Comparison of ENCODE assay signal across 12 cellular contexts in genomic region chr20:19737025-19737424, GRCh38. TPM values are rescaled to one million over a fixed set of nuclear protein-coding genes. Genes with fewer than 3 reads are reported as not detected.
DNase-seq lines count a peak whose midpoint lies in the region; ATAC-seq and TF ChIP-seq lines count a peak whose summit lies in the region.
"Had no signal": no experiment of that assay in that cellular context is flagged by ENCODE, and none has a peak within 500 bp of the region (broad histone marks: within the 10 kb centered on the region; RNA-seq: fewer than 3 reads in every experiment).

No MANE protein-coding gene starts in this region.

- no peaks in the 10 kb centered on the region for H3K79me2 ChIP-seq in PC-9 (ENCODE audit: low read depth)

- intact Hi-C loops in PC-9 (cut with micrococcal nuclease; ENCODE audit: unreplicated experiment) = loop anchor here (1.0 to 2.0 kb wide), 2 partner anchors 22 to 47 kb away; partner anchors contain the start of gene RIN2

- H3K4me2 ChIP-seq in PC-9 = peak overlapping the region; percentile 65

- no peaks in the 10 kb centered on the region for H3K9me3 Mint-ChIP-seq in activated T-cell treated with anti-CD3 and anti-CD28 coated beads, Interleukin-2, amount 50 U/mL, for 4 hours
- H3K9me3 Mint-ChIP-seq in activated T-cell treated with anti-CD3 and anti-CD28 coated beads, Interleukin-2, amount 50 U/mL, for 24 hours = no peaks in the 10 kb centered on the region
- H3K9me3 Mint-ChIP-seq in WTC11 = no peaks in the 10 kb centered on the region

- H3K4me1 ChIP-seq in PC-9 (replicated peaks; ENCODE audit: insufficient read depth) (peaks cover 49% of the 10 kb centered on the region), gastroesophageal sphincter (peaks cover 0 to 15% (median 12%) of the 10 kb centered on the region in 3 donors)
- H3K4me1 ChIP-seq: right lobe of liver, uterus had no signal

- no peak overlapping the region for H3K27ac Mint-ChIP-seq in activated T-cell treated with anti-CD3 and anti-CD28 coated beads, Interleukin-2, amount 50 U/mL, for 24 hours
- H3K27ac Mint-ChIP-seq in WTC11 = no peak overlapping the region
- H3K27ac Mint-ChIP-seq: B cell had no signal

- no peaks in the 10 kb centered on the region for H3K36me3 Mint-ChIP-seq in activated T-cell treated with anti-CD3 and anti-CD28 coated beads, Interleukin-2, amount 50 U/mL, for 4 hours (ENCODE audit: insufficient read depth)
- no peaks in the 10 kb centered on the region for H3K36me3 Mint-ChIP-seq in activated T-cell treated with anti-CD3 and anti-CD28 coated beads, Interleukin-2, amount 50 U/mL, for 24 hours (ENCODE audit: low read depth)
- H3K36me3 Mint-ChIP-seq in WTC11 = no peaks in the 10 kb centered on the region

- no peak for TF ChIP-seq EP300 in gastroesophageal sphincter (IDR thresholded peaks at IDR 0.05)

- ATAC-seq in activated T-cell treated with anti-CD3 and anti-CD28 coated beads, Interleukin-2, amount 50 U/mL, for 4 hours = peak; percentile 77 to 78
- ATAC-seq in gastroesophageal sphincter (peak; percentile 84), WTC11 (no peak), HG02852 (IDR thresholded peaks at IDR 0.05; ENCODE audit: unreplicated experiment) (no peak)

- no peaks in the 10 kb centered on the region for H4K20me1 ChIP-seq in PC-9 (ENCODE audit: insufficient read depth)

- H3K27me3 ChIP-seq in PC-9 (ENCODE audit: insufficient read depth, low read depth) (no peaks in the 10 kb centered on the region), gastroesophageal sphincter (no peaks in the 10 kb centered on the region)
- H3K27me3 ChIP-seq: heart right ventricle, right lobe of liver, uterus had no signal

- peaks cover 29% of the 10 kb centered on the region for H3F3A ChIP-seq in PC-9 (ENCODE audit: insufficient read depth, low read depth)

- no peaks in the 10 kb centered on the region for H3K9me2 ChIP-seq in PC-9 (ENCODE audit: insufficient read depth)

- TF ChIP-seq POLR2A in gastroesophageal sphincter (IDR thresholded peaks at IDR 0.05) = no peak

- H3K27ac ChIP-seq in PC-9 (peak overlapping the region; percentile 100), gastroesophageal sphincter (no peak overlapping the region)
- H3K27ac ChIP-seq: right lobe of liver had no signal

- BruUV-seq in PC-9 (replicated peaks; lab: Mats Ljungman, UMichigan) = no TSS peak

- TF ChIP-seq CTCF in PC-9 (conservative IDR thresholded peaks at IDR 0.05) (no peak), gastroesophageal sphincter (IDR thresholded peaks at IDR 0.05) (no peak), WTC11 (IDR thresholded peaks at IDR 0.05) (no peak)

- CTCF ChIA-PET in PC-9 (lab: Charles Lee) (no interaction called here), WTC11 (lab: Charles Lee) (interaction anchor here (1.1 kb wide), 1 partner anchor 52 kb away, joined by 3 read pairs; no protein-coding TSS in a partner anchor)

- no peaks in the 10 kb centered on the region for H3K36me3 ChIP-seq in PC-9 (ENCODE audit: low read depth)
- H3K36me3 ChIP-seq in gastroesophageal sphincter = no peaks in the 10 kb centered on the region
- H3K36me3 ChIP-seq: heart right ventricle, right lobe of liver, uterus had no signal

- H3K27me3 Mint-ChIP-seq in activated T-cell treated with anti-CD3 and anti-CD28 coated beads, Interleukin-2, amount 50 U/mL, for 4 hours (ENCODE audit: low read depth) = peaks cover 8% of the 10 kb centered on the region
- H3K27me3 Mint-ChIP-seq in activated T-cell treated with anti-CD3 and anti-CD28 coated beads, Interleukin-2, amount 50 U/mL, for 24 hours = peaks cover 22% of the 10 kb centered on the region
- no peaks in the 10 kb centered on the region for H3K27me3 Mint-ChIP-seq in WTC11 (ENCODE audit: low read depth)

- no peak overlapping the region for H3K4me3 Mint-ChIP-seq in activated T-cell treated with anti-CD3 and anti-CD28 coated beads, Interleukin-2, amount 50 U/mL, for 4 hours
- H3K4me3 Mint-ChIP-seq in activated T-cell treated with anti-CD3 and anti-CD28 coated beads, Interleukin-2, amount 50 U/mL, for 24 hours = no peak overlapping the region
- no peak overlapping the region for H3K4me3 Mint-ChIP-seq in WTC11
- H3K4me3 Mint-ChIP-seq: B cell had no signal

- no peak overlapping the region for H3K4me3 ChIP-seq in PC-9
- no peak overlapping the region for H3K4me3 ChIP-seq in gastroesophageal sphincter
- H3K4me3 ChIP-seq: heart right ventricle, right lobe of liver, uterus had no signal

- WGBS in gastroesophageal sphincter (ENCODE audit: low coverage in 1 of 2), 2 donors = 50 to 77% methylated on average over 4 of the region's 4 CpGs

- no peak for DNase-seq in activated T-cell treated with anti-CD3 and anti-CD28 coated beads, Interleukin-2, amount 50 U/mL, for 4 hours
- no peak for DNase-seq in activated T-cell treated with anti-CD3 and anti-CD28 coated beads, Interleukin-2, amount 50 U/mL, for 24 hours
- peak; percentile 25 to 97 for DNase-seq in PC-9
- peak; percentile 66 for DNase-seq in stromal cell of bone marrow (ENCODE audit: low read depth)
- no peak for DNase-seq in SK-N-DZ (ENCODE audit: low spot score)
- no peak for DNase-seq in WTC11 (ENCODE audit: low spot score)
- DNase-seq: heart right ventricle, right lobe of liver had no signal

- H3K9me3 ChIP-seq in PC-9 (ENCODE audit: insufficient read depth, low read depth) = no peaks in the 10 kb centered on the region
- H3K9me3 ChIP-seq in gastroesophageal sphincter = no peaks in the 10 kb centered on the region
- H3K9me3 ChIP-seq: heart right ventricle, right lobe of liver, uterus had no signal

- POLR2A ChIA-PET in PC-9 (lab: Charles Lee; ENCODE audit: unreplicated experiment) = interaction anchor here (0.5 to 1.1 kb wide), 2 partner anchors 21 to 27 kb away, joined by 3 to 6 read pairs; partner anchors contain the start of gene RIN2
- POLR2A ChIA-PET in WTC11 (lab: Charles Lee) = no interaction called here

- no peak overlapping the region for H2AFZ ChIP-seq in PC-9

- H3K4me1 Mint-ChIP-seq in activated T-cell treated with anti-CD3 and anti-CD28 coated beads, Interleukin-2, amount 50 U/mL, for 4 hours (ENCODE audit: low read depth) = no peaks in the 10 kb centered on the region
- H3K4me1 Mint-ChIP-seq in activated T-cell treated with anti-CD3 and anti-CD28 coated beads, Interleukin-2, amount 50 U/mL, for 24 hours (ENCODE audit: low read depth) = peaks cover 16% of the 10 kb centered on the region
- peaks cover 14% of the 10 kb centered on the region for H3K4me1 Mint-ChIP-seq in WTC11

TF ChIP-seq in WTC11, 78 proteins besides CTCF, POLR2A, EP300 and RAD21:
- no peak for TF ChIP-seq FOXJ3 (CRISPR knock-in tag; IDR thresholded peaks at IDR 0.05; ENCODE audit: borderline replicate concordance)
- no peak for TF ChIP-seq ZNF396 (CRISPR knock-in tag; IDR thresholded peaks at IDR 0.05; ENCODE audit: borderline replicate concordance)

RNA-seq across cellular contexts. Expression of gene RIN2, which starts 21.0 kb away (rescaled TPM):
- total RNA-seq in activated T-cell treated with anti-CD3 and anti-CD28 coated beads, Interleukin-2, amount 50 U/mL, for 4 hours = under 1 TPM in 2 of 3 donors, not detected in 1; 0.08 to 0.24 TPM
- total RNA-seq in PC-9 (2021) (39.0 and 46.2 TPM in 2 replicates), gastroesophageal sphincter (10 to 100 TPM; 44.7 to 89.5 (median 54.8) TPM), WTC11 (2021) (2.1 to 4.3 TPM (median 2.8 TPM) in 3 replicates)
- polyA plus RNA-seq in SK-N-DZ (2014; cell fraction: cytosol; rRNA removed) = not detected in 2 replicates
- not detected in 2 replicates for polyA plus RNA-seq in SK-N-DZ (2014; cell fraction: nucleus; rRNA removed)

Comparison
In these comparisons a context has a peak if more than half of its experiments do, and no peak if none do; other contexts are left out.
1. ATAC-seq: peak in activated T-cell treated with anti-CD3 and anti-CD28 coated beads, Interleukin-2, amount 50 U/mL, for 4 hours (2 of 2) and gastroesophageal sphincter (single experiment); none in WTC11 (single experiment) and HG02852 (single experiment).
2. DNase-seq: peak in PC-9 (2 of 2) and stromal cell of bone marrow (single experiment); none in activated T-cell treated with anti-CD3 and anti-CD28 coated beads, Interleukin-2, amount 50 U/mL, for 4 hours (single experiment), activated T-cell treated with anti-CD3 and anti-CD28 coated beads, Interleukin-2, amount 50 U/mL, for 24 hours (single experiment), SK-N-DZ (single experiment) and WTC11 (single experiment).